13 cellular contexts compared by ENCODE assay signal in genomic region chr6:28996844-28997502, GRCh38. TPM values are rescaled to one million over a fixed set of nuclear protein-coding genes. Genes with fewer than 3 reads are reported as not detected.
DNase-seq lines count a peak whose midpoint lies in the region; TF ChIP-seq lines count a peak whose summit lies in the region.
"Had no signal": no experiment of that assay in that cellular context is flagged by ENCODE, and none has a peak within 500 bp of the region (broad histone marks: within the 10 kb centered on the region; RNA-seq: fewer than 3 reads in every experiment).

No MANE protein-coding gene starts in this region.

- intact Hi-C loops in dorsolateral prefrontal cortex (cut with DNase I) = no loop called here

- TF ChIP-seq POLR2A in erythroblast (IDR thresholded peaks at IDR 0.05; ENCODE audit: low read length) = no peak

- DNase-seq in HCEC 1CT = peak; percentile 42
- peak; percentile 64 for DNase-seq in WERI-Rb-1
- peak; percentile 25 to 43 for DNase-seq in erythroblast (lab: John Stamatoyannopoulos, UW)
- no peak for DNase-seq in dorsolateral prefrontal cortex
- no peak for DNase-seq in nucleus accumbens (lab: John Stamatoyannopoulos, UW)
- no peak for DNase-seq in stimulated activated naive CD4-positive, alpha-beta T cell treated with Interleukin-2 at 50 U/mL for 16 hours (lab: John Stamatoyannopoulos, UW)
- no peak for DNase-seq in NCI-H510A treated with DMSO at 0.1 percent for 48 hours (lab: John Stamatoyannopoulos, UW)
- DNase-seq: DMS 273 treated with DMSO at 0.1 percent for 48 hours had no signal

- H3K4me3 ChIP-seq in WERI-Rb-1 (ENCODE audit: low read depth, low read length) = no peak overlapping the region
- no peak overlapping the region for H3K4me3 ChIP-seq in dorsolateral prefrontal cortex
- H3K4me3 ChIP-seq: A549, HAP-1 had no signal

- H3K27ac ChIP-seq in WERI-Rb-1 (peak overlapping the region; percentile 0; the same call in 1 of the 2 replicates), dorsolateral prefrontal cortex (no peak overlapping the region)
- H3K27ac ChIP-seq: A549 had no signal

- no peaks in the 10 kb centered on the region for H3K9me3 ChIP-seq in WERI-Rb-1 (ENCODE audit: severe bottlenecking)
- H3K9me3 ChIP-seq: HAP-1 had no signal

- H3K36me3 ChIP-seq in WERI-Rb-1 = no peaks in the 10 kb centered on the region
- H3K36me3 ChIP-seq: HAP-1 had no signal

- no peaks in the 10 kb centered on the region for H3K27me3 ChIP-seq in WERI-Rb-1 (ENCODE audit: insufficient read depth, low read depth, severe bottlenecking)
- peaks cover 0 to 29% (median 0%) of the 10 kb centered on the region in 45 donors for H3K27me3 ChIP-seq in dorsolateral prefrontal cortex

- TF ChIP-seq CTCF in WERI-Rb-1 (IDR thresholded peaks at IDR 0.05; ENCODE audit: low read depth, low read length) = no peak
- no peak for TF ChIP-seq CTCF in dorsolateral prefrontal cortex (IDR thresholded peaks at IDR 0.05 in 54 of 56, conservative IDR thresholded peaks at IDR 0.05 in 2 of 56; ENCODE audit: low read depth in 1 of 56, partially characterized antibody in 56 of 56)

RNA-seq across cellular contexts. Expression of gene ZNF311, which starts 8.1 kb away (rescaled TPM):
- 1 to 10 TPM in 21 of 120 experiments, under 1 TPM in 96, not detected in 3; 0.16 to 1.7 (median 0.59) TPM for total RNA-seq in dorsolateral prefrontal cortex
- total RNA-seq: HepG2 had no signal

RNA-seq across cellular contexts. Expression of gene OR2W1, which starts 48.0 kb away (rescaled TPM):
- total RNA-seq in dorsolateral prefrontal cortex = not detected
- total RNA-seq: Daoy, H1, HepG2 had no signal

Comparison
In these comparisons a context has a peak if more than half of its experiments do, and no peak if none do; other contexts are left out.
1. DNase-seq: peak in HCEC 1CT (single experiment), WERI-Rb-1 (single experiment) and erythroblast (2 of 2); none in dorsolateral prefrontal cortex (0 of 10), nucleus accumbens (0 of 56), stimulated activated naive CD4-positive, alpha-beta T cell treated with Interleukin-2 at 50 U/mL for 16 hours (single experiment) and NCI-H510A treated with DMSO at 0.1 percent for 48 hours (single experiment).